In the genomic region with DNA sequence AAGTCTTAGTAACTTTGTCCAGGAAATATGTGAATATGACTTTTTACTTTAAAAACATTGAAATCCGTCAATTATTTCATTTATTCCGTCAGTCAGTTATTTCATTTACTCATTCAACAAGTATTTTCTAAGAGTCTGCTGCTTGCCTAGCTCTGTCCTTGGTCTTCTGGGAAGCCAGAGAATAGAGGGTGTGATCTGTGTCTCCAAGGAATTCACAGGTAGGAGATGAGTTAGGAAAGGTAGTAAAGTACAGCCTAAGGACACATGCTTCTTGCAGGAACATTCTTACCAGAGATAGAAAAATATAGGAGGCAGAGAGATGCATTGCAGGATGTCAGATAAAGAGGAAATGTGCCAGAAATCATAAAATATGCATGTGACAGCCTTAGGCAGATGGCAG, we compare ENCODE assay signal across 19 cellular contexts. TPM values are rescaled to one million over a fixed set of nuclear protein-coding genes. Genes with fewer than 3 reads are reported as not detected.
"Had no signal": no experiment of that assay in that cellular context is flagged by ENCODE, and none has a peak within 500 bp of the region (broad histone marks: within the 10 kb centered on the region; RNA-seq: fewer than 3 reads in every experiment).

No MANE protein-coding gene starts in this region.

- H3K4me3 Mint-ChIP-seq: activated B cell treated with CpG ODN at 0.5 μM for 24 hours; activated CD4-positive, alpha-beta T cell treated with anti-CD3 and anti-CD28 coated beads, Interleukin-2, amount 10 ng/mL, durations not matched to agents 24 days and 14 days; activated CD8-positive, alpha-beta T cell treated with anti-CD3 and anti-CD28 coated beads, Interleukin-2, amount 10 ng/mL, durations not matched to agents 7 days and 5 days; activated T-cell treated with anti-CD3 and anti-CD28 coated beads, Interleukin-2, amount 50 U/mL, for 72 hours; endodermal cell; naive thymus-derived CD4-positive, alpha-beta T cell; stimulated activated effector memory CD8-positive, alpha-beta T cell treated with anti-CD3 and anti-CD28 coated beads, Interleukin-12 subunit alpha, Interleukin-12 subunit beta, amount 100 ng/mL, for 72 hours had no signal

- H3K9ac ChIP-seq: parathyroid adenoma had no signal

- H3K36me3 ChIP-seq: gastroesophageal sphincter, neutrophil, tibial artery, uterus had no signal

- DNase-seq: activated B cell treated with CpG ODN at 0.5 μM for 24 hours; activated CD4-positive, alpha-beta T cell treated with anti-CD3 and anti-CD28 coated beads, Interleukin-2, amount 10 ng/mL, durations not matched to agents 24 days and 14 days; activated CD8-positive, alpha-beta memory T cell treated with anti-CD3 and anti-CD28 coated beads, Interleukin-2, amount 50 U/mL, for 48 hours; activated CD8-positive, alpha-beta T cell treated with anti-CD3 and anti-CD28 coated beads, Interleukin-2, amount 10 ng/mL, durations not matched to agents 7 days and 5 days; activated gamma-delta T cell; activated T-cell treated with anti-CD3 and anti-CD28 coated beads, Interleukin-2, amount 50 U/mL, for 72 hours; amniotic stem cell; body of pancreas; endodermal cell; islet precursor cell; mucosa of descending colon; naive thymus-derived CD4-positive, alpha-beta T cell; tibial artery; uterus had no signal

- H3K9me3 ChIP-seq: body of pancreas, gastroesophageal sphincter, mucosa of descending colon, neutrophil, tibial artery, uterus had no signal

- H3K4me1 ChIP-seq: parathyroid adenoma, uterus had no signal

- H3K9me3 Mint-ChIP-seq: activated B cell treated with CpG ODN at 0.5 μM for 24 hours; activated CD4-positive, alpha-beta T cell treated with anti-CD3 and anti-CD28 coated beads, Interleukin-2, amount 10 ng/mL, durations not matched to agents 24 days and 14 days; activated naive CD4-positive, alpha-beta T cell treated with anti-CD3 and anti-CD28 coated beads, Interleukin-2, amount 50 U/mL, for 72 hours; activated T-cell treated with anti-CD3 and anti-CD28 coated beads, Interleukin-2, amount 50 U/mL, for 72 hours; endodermal cell; naive thymus-derived CD4-positive, alpha-beta T cell; stimulated activated effector memory CD8-positive, alpha-beta T cell treated with anti-CD3 and anti-CD28 coated beads, Interleukin-12 subunit alpha, Interleukin-12 subunit beta, amount 100 ng/mL, for 72 hours had no signal

- H3K27me3 ChIP-seq: body of pancreas, gastroesophageal sphincter, tibial artery, uterus had no signal

- H2AFZ ChIP-seq: parathyroid adenoma had no signal

- H3K27ac Mint-ChIP-seq: activated B cell treated with CpG ODN at 0.5 μM for 24 hours; activated CD4-positive, alpha-beta T cell treated with anti-CD3 and anti-CD28 coated beads, Interleukin-2, amount 10 ng/mL, durations not matched to agents 24 days and 14 days; activated CD8-positive, alpha-beta T cell treated with anti-CD3 and anti-CD28 coated beads, Interleukin-2, amount 10 ng/mL, durations not matched to agents 7 days and 5 days; activated naive CD4-positive, alpha-beta T cell treated with anti-CD3 and anti-CD28 coated beads, Interleukin-2, amount 50 U/mL, for 72 hours; activated T-cell treated with anti-CD3 and anti-CD28 coated beads, Interleukin-2, amount 50 U/mL, for 72 hours; endodermal cell; naive thymus-derived CD4-positive, alpha-beta T cell; stimulated activated effector memory CD8-positive, alpha-beta T cell treated with anti-CD3 and anti-CD28 coated beads, Interleukin-12 subunit alpha, Interleukin-12 subunit beta, amount 100 ng/mL, for 72 hours had no signal

- H3K4me3 ChIP-seq: body of pancreas, mucosa of descending colon, tibial artery, uterus had no signal

- H3K27ac ChIP-seq: body of pancreas, neutrophil, parathyroid adenoma, tibial artery, uterus had no signal

- H3K36me3 Mint-ChIP-seq: naive thymus-derived CD4-positive, alpha-beta T cell; stimulated activated effector memory CD8-positive, alpha-beta T cell treated with anti-CD3 and anti-CD28 coated beads, Interleukin-12 subunit alpha, Interleukin-12 subunit beta, amount 100 ng/mL, for 72 hours had no signal

RNA-seq across cellular contexts. Expression of gene SH3BGRL2, which starts 3.4 kb away (rescaled TPM):
- total RNA-seq: activated B cell treated with CpG ODN at 0.5 μM for 24 hours had no signal
